ENCODE assay signal across 11 cellular contexts in the genomic region with DNA sequence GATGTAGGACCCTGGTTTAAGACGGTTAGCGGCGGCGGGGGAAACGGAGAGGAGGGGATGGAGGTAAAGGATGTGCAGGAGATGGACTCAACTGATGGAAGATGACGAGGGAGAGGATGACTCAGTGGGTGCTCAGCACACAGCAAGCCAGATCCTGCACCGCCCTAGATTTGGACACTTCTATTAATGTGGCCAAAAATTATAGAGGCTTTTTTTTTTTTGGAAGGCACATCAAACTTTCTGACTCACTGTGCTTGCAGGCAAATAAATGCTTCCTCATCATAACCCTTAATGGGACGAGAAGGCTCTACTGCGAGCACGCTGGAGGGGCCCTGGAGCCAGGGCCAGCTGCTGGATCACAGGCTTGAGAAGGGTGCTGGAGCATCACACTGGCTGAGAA. TPM values are rescaled to one million over a fixed set of nuclear protein-coding genes. Genes with fewer than 3 reads are reported as not detected.
DNase-seq lines count a peak whose midpoint lies in the region; ATAC-seq and TF ChIP-seq lines count a peak whose summit lies in the region.
"Had no signal": no experiment of that assay in that cellular context is flagged by ENCODE, and none has a peak within 500 bp of the region (broad histone marks: within the 10 kb centered on the region; RNA-seq: fewer than 3 reads in every experiment).

No MANE protein-coding gene starts in this region.

- H3K27me3 ChIP-seq in heart left ventricle: no peaks in the 10 kb centered on the region
- H3K27me3 ChIP-seq in uterus: no peaks in the 10 kb centered on the region
- H3K27me3 ChIP-seq in mesendoderm (ENCODE audit: insufficient read depth, low read length, poor library complexity): no peaks in the 10 kb centered on the region

- H3K27ac Mint-ChIP-seq in HFFc6 (peak overlapping the region; percentile 96), natural killer cell (no peak overlapping the region)
- H3K27ac Mint-ChIP-seq: activated naive CD8-positive, alpha-beta T cell treated with anti-CD3 and anti-CD28 coated beads, Interleukin-2, amount 50 U/mL, for 24 hours had no signal

- no peak overlapping the region for H2BK120ac ChIP-seq in mesendoderm (ENCODE audit: low read depth, low read length)

- H3K9me3 ChIP-seq in heart left ventricle (no peaks in the 10 kb centered on the region), uterus (no peaks in the 10 kb centered on the region)
- H3K9me3 ChIP-seq: tibial nerve had no signal

- H3K27me3 Mint-ChIP-seq in HFFc6 (ENCODE audit: insufficient read depth) (peaks cover 6% of the 10 kb centered on the region), natural killer cell (ENCODE audit: low read depth in 2 of 2) (peaks cover 0 to 17% of the 10 kb centered on the region in 2 donors)

- H3K18ac ChIP-seq in mesendoderm (ENCODE audit: low read length): no peak overlapping the region

- H3K79me2 ChIP-seq in mesendoderm (ENCODE audit: control insufficient read depth, insufficient read depth, low read length): no peaks in the 10 kb centered on the region

- no peak overlapping the region for H3K9ac ChIP-seq in mesendoderm (ENCODE audit: low read length)

- no peak for TF ChIP-seq POLR2A in heart left ventricle (IDR thresholded peaks at IDR 0.05)
- TF ChIP-seq POLR2A in uterus (IDR thresholded peaks at IDR 0.05): no peak

- H3K4ac ChIP-seq in mesendoderm (ENCODE audit: low read depth, low read length): no peak overlapping the region

- H3K4me1 Mint-ChIP-seq in HFFc6 (ENCODE audit: low read depth): peaks cover 28% of the 10 kb centered on the region
- no peaks in the 10 kb centered on the region for H3K4me1 Mint-ChIP-seq in natural killer cell
- H3K4me1 Mint-ChIP-seq: activated naive CD8-positive, alpha-beta T cell treated with anti-CD3 and anti-CD28 coated beads, Interleukin-2, amount 50 U/mL, for 24 hours had no signal

- H3K36me3 ChIP-seq in heart left ventricle (no peaks in the 10 kb centered on the region), uterus (no peaks in the 10 kb centered on the region), mesendoderm (ENCODE audit: control insufficient read depth, insufficient read depth, low read length) (no peaks in the 10 kb centered on the region)
- H3K36me3 ChIP-seq: tibial nerve had no signal

- intact Hi-C loops in heart left ventricle (cut with DNase I): no loop called here
- intact Hi-C loops in uterus (cut with DNase I; ENCODE audit: low total_unique reads): no loop called here
- intact Hi-C loops in natural killer cell (cut with micrococcal nuclease): no loop called here

- no peak overlapping the region for H2BK15ac ChIP-seq in mesendoderm (replicated peaks; ENCODE audit: low read depth)

- no peak overlapping the region for H2AK5ac ChIP-seq in mesendoderm (ENCODE audit: low read length)

- H3K4me2 ChIP-seq in mesendoderm (ENCODE audit: low read length): no peak overlapping the region

- no peak overlapping the region for H4K5ac ChIP-seq in mesendoderm (ENCODE audit: low read length)

- no peaks in the 10 kb centered on the region for H3K79me1 ChIP-seq in mesendoderm (ENCODE audit: low read length)

- no peak overlapping the region for H3K23ac ChIP-seq in mesendoderm (ENCODE audit: low read length)

- no peak overlapping the region for H3K4me3 ChIP-seq in heart left ventricle
- no peak overlapping the region for H3K4me3 ChIP-seq in uterus
- no peak overlapping the region for H3K4me3 ChIP-seq in mesendoderm (ENCODE audit: low read length)
- H3K4me3 ChIP-seq: tibial nerve had no signal

- H3K27ac ChIP-seq in angular gyrus (ENCODE audit: low read depth, low read length) (peak overlapping the region; percentile 72), heart left ventricle (no peak overlapping the region), uterus (no peak overlapping the region), mesendoderm (ENCODE audit: low read depth, low read length) (no peak overlapping the region)

- ATAC-seq in heart left ventricle (peak in 3 of 4 donors; percentile 32 to 69 (median 61)), natural killer cell (no peak), HG03108 (IDR thresholded peaks at IDR 0.05; ENCODE audit: unreplicated experiment) (no peak)
- ATAC-seq: activated naive CD8-positive, alpha-beta T cell treated with anti-CD3 and anti-CD28 coated beads, Interleukin-2, amount 50 U/mL, for 24 hours had no signal

- H3K4me3 Mint-ChIP-seq in HFFc6 (peak overlapping the region; percentile 80), natural killer cell (no peak overlapping the region)
- H3K4me3 Mint-ChIP-seq: activated naive CD8-positive, alpha-beta T cell treated with anti-CD3 and anti-CD28 coated beads, Interleukin-2, amount 50 U/mL, for 24 hours had no signal

- TF ChIP-seq CTCF in HFFc6 (IDR thresholded peaks at IDR 0.05) (no peak), heart left ventricle (IDR thresholded peaks at IDR 0.05) (no peak), uterus (IDR thresholded peaks at IDR 0.05) (no peak), natural killer cell (IDR thresholded peaks at IDR 0.05) (no peak)

- H2BK5ac ChIP-seq in mesendoderm (ENCODE audit: low read length): no peak overlapping the region

- H3K4me1 ChIP-seq in heart left ventricle (peaks cover 0 to 22% (median 0%) of the 10 kb centered on the region in 12 donors), uterus (no peaks in the 10 kb centered on the region), mesendoderm (ENCODE audit: control insufficient read depth, low read depth, low read length) (peaks cover 8% of the 10 kb centered on the region)

- H3K9me3 Mint-ChIP-seq in HFFc6: no peaks in the 10 kb centered on the region
- no peaks in the 10 kb centered on the region for H3K9me3 Mint-ChIP-seq in natural killer cell
- H3K9me3 Mint-ChIP-seq: activated naive CD8-positive, alpha-beta T cell treated with anti-CD3 and anti-CD28 coated beads, Interleukin-2, amount 50 U/mL, for 24 hours had no signal

- peak; percentile 91 for DNase-seq in HFFc6
- no peak for DNase-seq in heart left ventricle
- DNase-seq in uterus: peak; percentile 39 to 43
- DNase-seq in natural killer cell: no peak
- no peak for DNase-seq in mesendoderm
- DNase-seq: activated naive CD8-positive, alpha-beta T cell treated with anti-CD3 and anti-CD28 coated beads, Interleukin-2, amount 50 U/mL, for 24 hours; kidney glomerular epithelial cell had no signal

- H3K56ac ChIP-seq in mesendoderm (ENCODE audit: low read length): no peak overlapping the region

- H3K36me3 Mint-ChIP-seq in HFFc6 (ENCODE audit: low read depth): no peaks in the 10 kb centered on the region
- no peaks in the 10 kb centered on the region for H3K36me3 Mint-ChIP-seq in natural killer cell

- no peak overlapping the region for H4K8ac ChIP-seq in mesendoderm (ENCODE audit: low read depth, low read length)

- WGBS in heart left ventricle, 4 donors: 82 to 90% (median 86%) methylated on average over 10 of the region's 10 CpGs
- WGBS in mesendoderm (ENCODE audit: extremely low coverage, insufficient coverage, low lambda C conversion rate): no CpG with 5 or more reads among the region's 10 CpGs

RNA-seq across cellular contexts. Expression of gene RTN4RL1, which starts 36.0 kb away (rescaled TPM):
- total RNA-seq in HFFc6 (2021; fragmentation: NEBNext Ultra II Directional; extraction: Animal tissue kit (Norgen Biotek cat#: 25700)): under 1 TPM; 0.33 to 0.60 (median 0.39) TPM
- total RNA-seq in heart left ventricle (1 to 10 TPM; 1.7 to 4.2 (median 2.7) TPM), uterus (1 to 10 TPM in 3 of 4 donors, not detected in 1; 1.4 to 4.9 (median 1.9) TPM), natural killer cell (under 1 TPM in 2 of 3 donors, not detected in 1; 0.15 to 0.23 TPM)
- 1 to 10 TPM; 2.2 to 4.9 TPM for polyA plus RNA-seq in heart left ventricle
- 0.20 TPM for polyA plus RNA-seq in mesendoderm (2013, experiment 1 of 2)
- 0.14 TPM for polyA plus RNA-seq in mesendoderm (2013, experiment 2 of 2)
- total RNA-seq: endothelial cell of umbilical vein had no signal

RNA-seq across cellular contexts. Expression of gene DPH1, which starts 40.8 kb away (rescaled TPM):
- 10 to 100 TPM; 65.9 to 81.6 (median 71.8) TPM for total RNA-seq in HFFc6 (2021; fragmentation: NEBNext Ultra II Directional; extraction: Animal tissue kit (Norgen Biotek cat#: 25700))
- total RNA-seq in heart left ventricle (10 to 100 TPM; 14.0 to 38.1 (median 27.6) TPM), uterus (100 to 1,000 TPM in 1 of 4 donors, 10 to 100 TPM in 3; 26.8 to 121 (median 49.1) TPM), natural killer cell (10 to 100 TPM; 60.2 to 65.2 (median 63.2) TPM)
- polyA plus RNA-seq in heart left ventricle: 10 to 100 TPM; 18.8 to 23.4 TPM
- polyA plus RNA-seq in mesendoderm (2013, experiment 1 of 2): 20.0 TPM
- polyA plus RNA-seq in mesendoderm (2013, experiment 2 of 2): 19.3 TPM

RNA-seq across cellular contexts. Expression of gene OVCA2, which starts 52.7 kb away (rescaled TPM):
- total RNA-seq in HFFc6 (2021; fragmentation: NEBNext Ultra II Directional; extraction: Animal tissue kit (Norgen Biotek cat#: 25700)): 10 to 100 TPM; 39.5 to 44.3 (median 41.7) TPM
- total RNA-seq in heart left ventricle (10 to 100 TPM; 16.0 to 30.2 (median 20.0) TPM), uterus (10 to 100 TPM in 3 of 4 donors, 1 to 10 TPM in 1; 7.9 to 27.4 (median 19.8) TPM), natural killer cell (10 to 100 TPM; 27.9 to 33.8 (median 28.5) TPM)
- polyA plus RNA-seq in heart left ventricle: 10 to 100 TPM; 26.6 to 52.4 TPM
- polyA plus RNA-seq in mesendoderm (2013, experiment 1 of 2): 43.4 TPM
- polyA plus RNA-seq in mesendoderm (2013, experiment 2 of 2): 43.4 TPM

Comparison
In these comparisons a context has a peak if more than half of its experiments do, and no peak if none do; other contexts are left out.
1. DNase-seq: peak in HFFc6 (single experiment) and uterus (2 of 2); none in heart left ventricle (0 of 5), natural killer cell (single experiment) and mesendoderm (single experiment).
2. ATAC-seq: peak in heart left ventricle (3 of 4); none in natural killer cell (0 of 3) and HG03108 (single experiment).